In the genomic region with DNA sequence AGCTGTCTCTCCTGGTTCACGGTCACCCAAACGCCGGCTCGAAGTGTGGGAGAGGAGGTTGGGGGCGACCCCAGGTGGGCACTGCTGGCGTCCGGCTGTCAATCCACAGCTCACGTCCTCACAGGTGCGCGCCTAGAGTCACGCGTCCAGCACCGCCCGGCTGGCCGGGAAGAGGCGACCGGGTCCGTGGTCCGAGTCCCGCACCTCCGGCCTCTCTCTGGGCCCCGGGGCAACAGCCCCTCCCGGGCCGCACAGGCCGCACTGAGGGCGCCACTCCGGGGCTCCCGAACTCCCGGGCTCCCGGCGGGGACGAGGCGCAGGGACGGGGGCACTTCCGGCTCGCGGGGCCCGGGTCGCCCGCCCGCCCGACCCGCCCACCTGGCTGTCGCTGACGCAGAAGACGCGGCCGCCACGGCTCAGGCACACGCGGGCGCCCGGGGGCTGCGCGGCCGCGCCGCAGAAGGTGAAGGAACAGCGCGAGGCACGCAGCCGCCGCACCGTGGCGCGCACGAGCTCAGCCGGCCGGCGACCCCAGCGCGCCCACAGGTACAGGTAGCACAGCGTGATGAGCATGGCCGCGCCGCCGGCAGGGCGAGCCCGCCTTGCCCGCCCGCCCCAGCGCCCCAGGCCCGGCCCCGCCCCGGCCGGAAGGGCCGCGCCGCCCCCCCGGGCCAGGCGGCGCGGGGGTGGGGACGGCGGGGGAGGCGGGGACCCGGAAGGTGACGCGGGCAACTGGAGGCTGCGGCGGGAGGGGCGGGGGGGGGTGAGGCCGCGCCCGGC, we compare ENCODE assay signal across 1 cellular context.
TF ChIP-seq lines count a peak whose summit lies in the region.

A gene (minus strand): TSS at position 604 of the 780 bp plus-strand sequence. CDS start 31 bp downstream, at position 573.

TF ChIP-seq in K562, 482 proteins besides CTCF, POLR2A, EP300 and RAD21 (continued from another document and continues in another):
- TF ChIP-seq, protein P1, sequence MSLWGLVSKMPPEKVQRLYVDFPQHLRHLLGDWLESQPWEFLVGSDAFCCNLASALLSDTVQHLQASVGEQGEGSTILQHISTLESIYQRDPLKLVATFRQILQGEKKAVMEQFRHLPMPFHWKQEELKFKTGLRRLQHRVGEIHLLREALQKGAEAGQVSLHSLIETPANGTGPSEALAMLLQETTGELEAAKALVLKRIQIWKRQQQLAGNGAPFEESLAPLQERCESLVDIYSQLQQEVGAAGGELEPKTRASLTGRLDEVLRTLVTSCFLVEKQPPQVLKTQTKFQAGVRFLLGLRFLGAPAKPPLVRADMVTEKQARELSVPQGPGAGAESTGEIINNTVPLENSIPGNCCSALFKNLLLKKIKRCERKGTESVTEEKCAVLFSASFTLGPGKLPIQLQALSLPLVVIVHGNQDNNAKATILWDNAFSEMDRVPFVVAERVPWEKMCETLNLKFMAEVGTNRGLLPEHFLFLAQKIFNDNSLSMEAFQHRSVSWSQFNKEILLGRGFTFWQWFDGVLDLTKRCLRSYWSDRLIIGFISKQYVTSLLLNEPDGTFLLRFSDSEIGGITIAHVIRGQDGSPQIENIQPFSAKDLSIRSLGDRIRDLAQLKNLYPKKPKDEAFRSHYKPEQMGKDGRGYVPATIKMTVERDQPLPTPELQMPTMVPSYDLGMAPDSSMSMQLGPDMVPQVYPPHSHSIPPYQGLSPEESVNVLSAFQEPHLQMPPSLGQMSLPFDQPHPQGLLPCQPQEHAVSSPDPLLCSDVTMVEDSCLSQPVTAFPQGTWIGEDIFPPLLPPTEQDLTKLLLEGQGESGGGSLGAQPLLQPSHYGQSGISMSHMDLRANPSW (CRISPR knock-in tag; IDR thresholded peaks at IDR 0.05) = peak; percentile 79; the same call in 1 of the 2 replicates
- no peak for TF ChIP-seq ZBED1 (IDR thresholded peaks at IDR 0.05)
- TF ChIP-seq HMGN3 (IDR thresholded peaks at IDR 0.05; ENCODE audit: borderline replicate concordance, extremely low read depth, insufficient read length, low read depth, low read length) = peak; percentile 4
- TF ChIP-seq, protein P2, sequence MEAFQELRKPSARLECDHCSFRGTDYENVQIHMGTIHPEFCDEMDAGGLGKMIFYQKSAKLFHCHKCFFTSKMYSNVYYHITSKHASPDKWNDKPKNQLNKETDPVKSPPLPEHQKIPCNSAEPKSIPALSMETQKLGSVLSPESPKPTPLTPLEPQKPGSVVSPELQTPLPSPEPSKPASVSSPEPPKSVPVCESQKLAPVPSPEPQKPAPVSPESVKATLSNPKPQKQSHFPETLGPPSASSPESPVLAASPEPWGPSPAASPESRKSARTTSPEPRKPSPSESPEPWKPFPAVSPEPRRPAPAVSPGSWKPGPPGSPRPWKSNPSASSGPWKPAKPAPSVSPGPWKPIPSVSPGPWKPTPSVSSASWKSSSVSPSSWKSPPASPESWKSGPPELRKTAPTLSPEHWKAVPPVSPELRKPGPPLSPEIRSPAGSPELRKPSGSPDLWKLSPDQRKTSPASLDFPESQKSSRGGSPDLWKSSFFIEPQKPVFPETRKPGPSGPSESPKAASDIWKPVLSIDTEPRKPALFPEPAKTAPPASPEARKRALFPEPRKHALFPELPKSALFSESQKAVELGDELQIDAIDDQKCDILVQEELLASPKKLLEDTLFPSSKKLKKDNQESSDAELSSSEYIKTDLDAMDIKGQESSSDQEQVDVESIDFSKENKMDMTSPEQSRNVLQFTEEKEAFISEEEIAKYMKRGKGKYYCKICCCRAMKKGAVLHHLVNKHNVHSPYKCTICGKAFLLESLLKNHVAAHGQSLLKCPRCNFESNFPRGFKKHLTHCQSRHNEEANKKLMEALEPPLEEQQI (IDR thresholded peaks at IDR 0.05) = no peak
- peak; percentile 42 for TF ChIP-seq BHLHE40 (IDR thresholded peaks at IDR 0.05; ENCODE audit: low read length)
- TF ChIP-seq, protein P3, sequence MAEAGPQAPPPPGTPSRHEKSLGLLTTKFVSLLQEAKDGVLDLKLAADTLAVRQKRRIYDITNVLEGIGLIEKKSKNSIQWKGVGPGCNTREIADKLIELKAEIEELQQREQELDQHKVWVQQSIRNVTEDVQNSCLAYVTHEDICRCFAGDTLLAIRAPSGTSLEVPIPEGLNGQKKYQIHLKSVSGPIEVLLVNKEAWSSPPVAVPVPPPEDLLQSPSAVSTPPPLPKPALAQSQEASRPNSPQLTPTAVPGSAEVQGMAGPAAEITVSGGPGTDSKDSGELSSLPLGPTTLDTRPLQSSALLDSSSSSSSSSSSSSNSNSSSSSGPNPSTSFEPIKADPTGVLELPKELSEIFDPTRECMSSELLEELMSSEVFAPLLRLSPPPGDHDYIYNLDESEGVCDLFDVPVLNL (CRISPR knock-in tag; IDR thresholded peaks at IDR 0.05; ENCODE audit: low read depth) = no peak
- TF ChIP-seq JUN (IDR thresholded peaks at IDR 0.05; ENCODE audit: borderline replicate concordance, low read depth, low read length) = peak; percentile 45; the same call in 1 of the 2 replicates
- no peak for TF ChIP-seq JUN (CRISPR knock-in tag; IDR thresholded peaks at IDR 0.05; ENCODE audit: borderline replicate concordance)
- peak; percentile 59 for TF ChIP-seq KDM5B (IDR thresholded peaks at IDR 0.05; ENCODE audit: insufficient replicate concordance, low read depth, low read length)
- peak; percentile 36 for TF ChIP-seq HNRNPLL (IDR thresholded peaks at IDR 0.05; ENCODE audit: low read depth, low read length, poor library complexity, severe bottlenecking)
- TF ChIP-seq CBX5 (IDR thresholded peaks at IDR 0.05; ENCODE audit: borderline replicate concordance, low read depth) = no peak
- TF ChIP-seq SMARCA4 (IDR thresholded peaks at IDR 0.05) = no peak
- TF ChIP-seq, protein P4, sequence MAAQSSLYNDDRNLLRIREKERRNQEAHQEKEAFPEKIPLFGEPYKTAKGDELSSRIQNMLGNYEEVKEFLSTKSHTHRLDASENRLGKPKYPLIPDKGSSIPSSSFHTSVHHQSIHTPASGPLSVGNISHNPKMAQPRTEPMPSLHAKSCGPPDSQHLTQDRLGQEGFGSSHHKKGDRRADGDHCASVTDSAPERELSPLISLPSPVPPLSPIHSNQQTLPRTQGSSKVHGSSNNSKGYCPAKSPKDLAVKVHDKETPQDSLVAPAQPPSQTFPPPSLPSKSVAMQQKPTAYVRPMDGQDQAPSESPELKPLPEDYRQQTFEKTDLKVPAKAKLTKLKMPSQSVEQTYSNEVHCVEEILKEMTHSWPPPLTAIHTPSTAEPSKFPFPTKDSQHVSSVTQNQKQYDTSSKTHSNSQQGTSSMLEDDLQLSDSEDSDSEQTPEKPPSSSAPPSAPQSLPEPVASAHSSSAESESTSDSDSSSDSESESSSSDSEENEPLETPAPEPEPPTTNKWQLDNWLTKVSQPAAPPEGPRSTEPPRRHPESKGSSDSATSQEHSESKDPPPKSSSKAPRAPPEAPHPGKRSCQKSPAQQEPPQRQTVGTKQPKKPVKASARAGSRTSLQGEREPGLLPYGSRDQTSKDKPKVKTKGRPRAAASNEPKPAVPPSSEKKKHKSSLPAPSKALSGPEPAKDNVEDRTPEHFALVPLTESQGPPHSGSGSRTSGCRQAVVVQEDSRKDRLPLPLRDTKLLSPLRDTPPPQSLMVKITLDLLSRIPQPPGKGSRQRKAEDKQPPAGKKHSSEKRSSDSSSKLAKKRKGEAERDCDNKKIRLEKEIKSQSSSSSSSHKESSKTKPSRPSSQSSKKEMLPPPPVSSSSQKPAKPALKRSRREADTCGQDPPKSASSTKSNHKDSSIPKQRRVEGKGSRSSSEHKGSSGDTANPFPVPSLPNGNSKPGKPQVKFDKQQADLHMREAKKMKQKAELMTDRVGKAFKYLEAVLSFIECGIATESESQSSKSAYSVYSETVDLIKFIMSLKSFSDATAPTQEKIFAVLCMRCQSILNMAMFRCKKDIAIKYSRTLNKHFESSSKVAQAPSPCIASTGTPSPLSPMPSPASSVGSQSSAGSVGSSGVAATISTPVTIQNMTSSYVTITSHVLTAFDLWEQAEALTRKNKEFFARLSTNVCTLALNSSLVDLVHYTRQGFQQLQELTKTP (IDR thresholded peaks at IDR 0.05; ENCODE audit: low read depth in 1 of 2, partially characterized antibody in 2 of 2) = no peak
- no peak for TF ChIP-seq BRD9 (IDR thresholded peaks at IDR 0.05; ENCODE audit: low read depth, partially characterized antibody)
- TF ChIP-seq CREB1 (IDR thresholded peaks at IDR 0.05) = no peak; the same call in 1 of the 2 replicates
- TF ChIP-seq CREB1 (CRISPR knock-in tag; IDR thresholded peaks at IDR 0.05) = peak; percentile 34
- peak; percentile 89 for TF ChIP-seq MYC (IDR thresholded peaks at IDR 0.05; ENCODE audit: low read depth, low read length)
- TF ChIP-seq MYC (CRISPR knock-in tag; IDR thresholded peaks at IDR 0.05; ENCODE audit: borderline replicate concordance, low read depth) = no peak
- TF ChIP-seq GTF2F1 (IDR thresholded peaks at IDR 0.05; ENCODE audit: low read depth, low read length) = no peak
- no peak for TF ChIP-seq XRCC4 (IDR thresholded peaks at IDR 0.05; ENCODE audit: extremely low read depth, insufficient read depth, insufficient read length)
- TF ChIP-seq RBM22 (IDR thresholded peaks at IDR 0.05; ENCODE audit: low read depth, low read length, poor library complexity, severe bottlenecking) = peak; percentile 96
- TF ChIP-seq, protein P5, sequence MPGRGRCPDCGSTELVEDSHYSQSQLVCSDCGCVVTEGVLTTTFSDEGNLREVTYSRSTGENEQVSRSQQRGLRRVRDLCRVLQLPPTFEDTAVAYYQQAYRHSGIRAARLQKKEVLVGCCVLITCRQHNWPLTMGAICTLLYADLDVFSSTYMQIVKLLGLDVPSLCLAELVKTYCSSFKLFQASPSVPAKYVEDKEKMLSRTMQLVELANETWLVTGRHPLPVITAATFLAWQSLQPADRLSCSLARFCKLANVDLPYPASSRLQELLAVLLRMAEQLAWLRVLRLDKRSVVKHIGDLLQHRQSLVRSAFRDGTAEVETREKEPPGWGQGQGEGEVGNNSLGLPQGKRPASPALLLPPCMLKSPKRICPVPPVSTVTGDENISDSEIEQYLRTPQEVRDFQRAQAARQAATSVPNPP (IDR thresholded peaks at IDR 0.05; ENCODE audit: borderline replicate concordance, insufficient read depth, insufficient read length) = no peak
- TF ChIP-seq STAT5A (IDR thresholded peaks at IDR 0.05; ENCODE audit: borderline replicate concordance, low read length) = no peak
- no peak for TF ChIP-seq TARDBP (IDR thresholded peaks at IDR 0.05)
- 0 out of 2 replicates have a peak, but pooled peaks have one; percentile 7 for TF ChIP-seq LARP7 (IDR thresholded peaks at IDR 0.05)
- TF ChIP-seq CEBPB (tag; IDR thresholded peaks at IDR 0.05) = no peak
- TF ChIP-seq KLF13 (tag; IDR thresholded peaks at IDR 0.05; ENCODE audit: borderline replicate concordance, low read depth) = no peak
- TF ChIP-seq ETV1 (tag; conservative IDR thresholded peaks at IDR 0.05; ENCODE audit: low read depth) = no peak; the same call in 1 of the 2 replicates
- no peak for TF ChIP-seq FOS (IDR thresholded peaks at IDR 0.05; ENCODE audit: extremely low read depth, insufficient read length)
- no peak for TF ChIP-seq MCM3 (IDR thresholded peaks at IDR 0.05)
- TF ChIP-seq ZFX (CRISPR knock-in tag; IDR thresholded peaks at IDR 0.05) = peak; percentile 95
- TF ChIP-seq MYNN (IDR thresholded peaks at IDR 0.05) = no peak
- no peak for TF ChIP-seq MYNN (CRISPR knock-in tag; IDR thresholded peaks at IDR 0.05)
- TF ChIP-seq PTBP1 (IDR thresholded peaks at IDR 0.05; ENCODE audit: low read depth, low read length) = no peak
- 0 out of 2 replicates have a peak, but pooled peaks have one; percentile 57 for TF ChIP-seq RBM34 (IDR thresholded peaks at IDR 0.05; ENCODE audit: borderline replicate concordance, insufficient read depth, low read length)
- no peak for TF ChIP-seq SRSF7 (optimal IDR thresholded peaks at IDR 0.05; ENCODE audit: low read depth, low read length)
- TF ChIP-seq, protein P6, sequence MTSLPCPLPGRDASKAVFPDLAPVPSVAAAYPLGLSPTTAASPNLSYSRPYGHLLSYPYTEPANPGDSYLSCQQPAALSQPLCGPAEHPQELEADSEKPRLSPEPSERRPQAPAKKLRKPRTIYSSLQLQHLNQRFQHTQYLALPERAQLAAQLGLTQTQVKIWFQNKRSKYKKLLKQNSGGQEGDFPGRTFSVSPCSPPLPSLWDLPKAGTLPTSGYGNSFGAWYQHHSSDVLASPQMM (CRISPR knock-in tag; IDR thresholded peaks at IDR 0.05) = no peak
- no peak for TF ChIP-seq ATF1 (CRISPR knock-in tag; IDR thresholded peaks at IDR 0.05)
- TF ChIP-seq ATF1 (tag; IDR thresholded peaks at IDR 0.05) = no peak
- TF ChIP-seq FOXA3 (CRISPR knock-in tag; conservative IDR thresholded peaks at IDR 0.05 in 1 of 2, IDR thresholded peaks at IDR 0.05 in 1 of 2) = no peak
- peak; percentile 31 for TF ChIP-seq TAF1 (IDR thresholded peaks at IDR 0.05; ENCODE audit: control insufficient read depth, extremely low read depth, insufficient read depth, low read length, severe bottlenecking)
- no peak; a peak in 1 of 4 replicates for TF ChIP-seq RCOR1 (IDR thresholded peaks at IDR 0.05; ENCODE audit: borderline replicate concordance in 1 of 2, low read depth in 2 of 2, low read length in 2 of 2)
- TF ChIP-seq, protein P7, sequence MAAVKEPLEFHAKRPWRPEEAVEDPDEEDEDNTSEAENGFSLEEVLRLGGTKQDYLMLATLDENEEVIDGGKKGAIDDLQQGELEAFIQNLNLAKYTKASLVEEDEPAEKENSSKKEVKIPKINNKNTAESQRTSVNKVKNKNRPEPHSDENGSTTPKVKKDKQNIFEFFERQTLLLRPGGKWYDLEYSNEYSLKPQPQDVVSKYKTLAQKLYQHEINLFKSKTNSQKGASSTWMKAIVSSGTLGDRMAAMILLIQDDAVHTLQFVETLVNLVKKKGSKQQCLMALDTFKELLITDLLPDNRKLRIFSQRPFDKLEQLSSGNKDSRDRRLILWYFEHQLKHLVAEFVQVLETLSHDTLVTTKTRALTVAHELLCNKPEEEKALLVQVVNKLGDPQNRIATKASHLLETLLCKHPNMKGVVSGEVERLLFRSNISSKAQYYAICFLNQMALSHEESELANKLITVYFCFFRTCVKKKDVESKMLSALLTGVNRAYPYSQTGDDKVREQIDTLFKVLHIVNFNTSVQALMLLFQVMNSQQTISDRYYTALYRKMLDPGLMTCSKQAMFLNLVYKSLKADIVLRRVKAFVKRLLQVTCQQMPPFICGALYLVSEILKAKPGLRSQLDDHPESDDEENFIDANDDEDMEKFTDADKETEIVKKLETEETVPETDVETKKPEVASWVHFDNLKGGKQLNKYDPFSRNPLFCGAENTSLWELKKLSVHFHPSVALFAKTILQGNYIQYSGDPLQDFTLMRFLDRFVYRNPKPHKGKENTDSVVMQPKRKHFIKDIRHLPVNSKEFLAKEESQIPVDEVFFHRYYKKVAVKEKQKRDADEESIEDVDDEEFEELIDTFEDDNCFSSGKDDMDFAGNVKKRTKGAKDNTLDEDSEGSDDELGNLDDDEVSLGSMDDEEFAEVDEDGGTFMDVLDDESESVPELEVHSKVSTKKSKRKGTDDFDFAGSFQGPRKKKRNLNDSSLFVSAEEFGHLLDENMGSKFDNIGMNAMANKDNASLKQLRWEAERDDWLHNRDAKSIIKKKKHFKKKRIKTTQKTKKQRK (IDR thresholded peaks at IDR 0.05; ENCODE audit: borderline replicate concordance, low read depth, low read length) = no peak
- no peak for TF ChIP-seq STAG1 (CRISPR knock-in tag; IDR thresholded peaks at IDR 0.05; ENCODE audit: borderline replicate concordance)
- TF ChIP-seq ZNF444 (CRISPR knock-in tag; IDR thresholded peaks at IDR 0.05) = no peak
- TF ChIP-seq ZNF780A (CRISPR knock-in tag; IDR thresholded peaks at IDR 0.05) = no peak
- TF ChIP-seq RFX5 (IDR thresholded peaks at IDR 0.05; ENCODE audit: low read depth, low read length) = no peak
- TF ChIP-seq PCBP2 (IDR thresholded peaks at IDR 0.05; ENCODE audit: low read depth, low read length, poor library complexity, severe bottlenecking) = no peak
- TF ChIP-seq, protein P8, sequence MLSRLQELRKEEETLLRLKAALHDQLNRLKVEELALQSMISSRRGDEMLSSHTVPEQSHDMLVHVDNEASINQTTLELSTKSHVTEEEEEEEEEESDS (CRISPR knock-in tag; IDR thresholded peaks at IDR 0.05) = no peak
- TF ChIP-seq PHF20 (IDR thresholded peaks at IDR 0.05; ENCODE audit: partially characterized antibody) = no peak
- no peak for TF ChIP-seq TAF15 (IDR thresholded peaks at IDR 0.05; ENCODE audit: low read depth, low read length)
